ENCODE assay signal across 18 cellular contexts in genomic region chr6:122028933-122029332, GRCh38.
"Had no signal": no experiment of that assay in that cellular context is flagged by ENCODE, and none has a peak within 500 bp of the region (broad histone marks: within the 10 kb centered on the region; RNA-seq: fewer than 3 reads in every experiment).

No MANE protein-coding gene starts in this region.

- H3K27me3 Mint-ChIP-seq: dendritic cell treated with granulocyte-macrophage colony-stimulating factor and Interleukin-4, amounts not matched to agents 40 ng/mL and 50 ng/mL, for 4 days had no signal

- ATAC-seq: left lobe of liver had no signal

- H3K36me3 ChIP-seq: ascending aorta had no signal

- H3K27ac ChIP-seq: ascending aorta, VCaP had no signal

- H3K36me3 Mint-ChIP-seq: activated naive CD4-positive, alpha-beta T cell treated with anti-CD3 and anti-CD28 coated beads, Interleukin-2, amount 50 U/mL, for 24 hours had no signal

- H3K4me3 Mint-ChIP-seq: activated naive CD4-positive, alpha-beta T cell treated with anti-CD3 and anti-CD28 coated beads, Interleukin-2, amount 50 U/mL, for 24 hours; dendritic cell treated with granulocyte-macrophage colony-stimulating factor and Interleukin-4, amounts not matched to agents 40 ng/mL and 50 ng/mL, for 4 days had no signal

- H3K27me3 ChIP-seq: ascending aorta had no signal

- H3K4me3 ChIP-seq: ascending aorta, lung had no signal

- H3K9me3 ChIP-seq: ascending aorta had no signal

- H3K9me3 Mint-ChIP-seq: activated naive CD4-positive, alpha-beta T cell treated with anti-CD3 and anti-CD28 coated beads, Interleukin-2, amount 50 U/mL, for 24 hours; dendritic cell treated with granulocyte-macrophage colony-stimulating factor and Interleukin-4, amounts not matched to agents 40 ng/mL and 50 ng/mL, for 4 days had no signal

- H3K27ac Mint-ChIP-seq: activated naive CD4-positive, alpha-beta T cell treated with anti-CD3 and anti-CD28 coated beads, Interleukin-2, amount 50 U/mL, for 24 hours; dendritic cell treated with granulocyte-macrophage colony-stimulating factor and Interleukin-4, amounts not matched to agents 40 ng/mL and 50 ng/mL, for 4 days had no signal

- DNase-seq: activated CD4-positive, alpha-beta T cell treated with anti-CD3 and anti-CD28 coated beads, Interleukin-2, amount 50 U/mL, for 4 hours; activated gamma-delta T cell; effector CD8-positive, alpha-beta T cell; hippocampal formation; kidney; occipital lobe; retina; stimulated activated CD4-positive, alpha-beta T cell treated with anti-CD3 and anti-CD28 coated beads, Interleukin-12 subunit alpha, Interleukin-12 subunit beta, amount 100 ng/mL, for 4 hours; stimulated activated CD4-positive, alpha-beta T cell treated with anti-CD3 and anti-CD28 coated beads, Interleukin-1b, Interleukin-23, amount 100 ng/mL, for 48 hours; stimulated activated CD8-positive, alpha-beta memory T cell treated with anti-CD3 and anti-CD28 coated beads, Interleukin-4, amount 100 ng/mL, for 48 hours; stimulated activated naive CD4-positive, alpha-beta T cell; T-helper 2 cell had no signal
